Comparison of ENCODE assay signal across 18 cellular contexts in genomic region chr7:140723002-140723401, GRCh38. TPM values are rescaled to one million over a fixed set of nuclear protein-coding genes. Genes with fewer than 3 reads are reported as not detected.
DNase-seq lines count a peak whose midpoint lies in the region; ATAC-seq and TF ChIP-seq lines count a peak whose summit lies in the region.
"Had no signal": no experiment of that assay in that cellular context is flagged by ENCODE, and none has a peak within 500 bp of the region (broad histone marks: within the 10 kb centered on the region; RNA-seq: fewer than 3 reads in every experiment).

No MANE protein-coding gene starts in this region.

- H3K27me3 ChIP-seq in aorta (ENCODE audit: control insufficient read depth in 1 of 2, insufficient read depth in 2 of 2, low read length in 1 of 2): no peaks in the 10 kb centered on the region
- H3K27me3 ChIP-seq: colonic mucosa, neutrophil had no signal

- CTCF ChIA-PET in T-cell (lab: Charles Lee): interaction anchor here (0.6 to 1.5 kb wide), 5 partner anchors 27 to 720 kb away, joined by 3 to 5 read pairs (median 4); partner anchors contain the start of gene NDUFB2 (in 1 of the 2)
- CTCF ChIA-PET in activated naive CD4-positive, alpha-beta T cell treated with anti-CD3 and anti-CD28 coated beads for 36 hours (lab: Charles Lee): interaction anchor here (0.6 to 1.7 kb wide), 2 partner anchors 20 to 88 kb away, joined by 4 to 9 read pairs; no protein-coding TSS in a partner anchor

- peak overlapping the region; percentile 92 to 94 for H3K27ac Mint-ChIP-seq in T-cell
- H3K27ac Mint-ChIP-seq in activated naive CD4-positive, alpha-beta T cell treated with anti-CD3 and anti-CD28 coated beads for 36 hours: no peak overlapping the region

- intact Hi-C loops in activated naive CD4-positive, alpha-beta T cell treated with anti-CD3 and anti-CD28 coated beads for 36 hours (cut with micrococcal nuclease): loop anchor here (1.0 to 10.0 kb wide), 7 partner anchors 27 to 832 kb away; partner anchors contain the start of genes AGK, MKRN1 and NDUFB2
- intact Hi-C loops in aorta (cut with DNase I): no loop called here

- peaks cover 8% of the 10 kb centered on the region for H3K36me3 Mint-ChIP-seq in T-cell
- H3K36me3 Mint-ChIP-seq in activated naive CD4-positive, alpha-beta T cell treated with anti-CD3 and anti-CD28 coated beads for 36 hours (ENCODE audit: low read depth): no peaks in the 10 kb centered on the region

- peak overlapping the region in 1 of 3 donors; percentile 44 for H3K4me3 Mint-ChIP-seq in T-cell
- H3K4me3 Mint-ChIP-seq in activated naive CD4-positive, alpha-beta T cell treated with anti-CD3 and anti-CD28 coated beads for 36 hours: no peak overlapping the region

- POLR2A ChIA-PET in T-cell (lab: Charles Lee): interaction anchor here in 1 of 2 donors (0.6 kb wide), 1 partner anchor 44 kb away, joined by 3 read pairs; no protein-coding TSS in a partner anchor

- H3K4me1 ChIP-seq in aorta (ENCODE audit: control insufficient read depth in 1 of 2, insufficient read depth in 2 of 2, low read length in 2 of 2): no peaks in the 10 kb centered on the region
- H3K4me1 ChIP-seq: colonic mucosa had no signal

- peaks cover 0 to 3% of the 10 kb centered on the region in 2 donors for H3K36me3 ChIP-seq in aorta (ENCODE audit: control insufficient read depth in 1 of 2, insufficient read depth in 2 of 2, low read length in 1 of 2)
- H3K36me3 ChIP-seq: colonic mucosa, WERI-Rb-1 had no signal

- H3K9me3 Mint-ChIP-seq in T-cell: no peaks in the 10 kb centered on the region
- H3K9me3 Mint-ChIP-seq in activated naive CD4-positive, alpha-beta T cell treated with anti-CD3 and anti-CD28 coated beads for 36 hours: no peaks in the 10 kb centered on the region

- H3K27me3 Mint-ChIP-seq in T-cell: no peaks in the 10 kb centered on the region
- H3K27me3 Mint-ChIP-seq in activated naive CD4-positive, alpha-beta T cell treated with anti-CD3 and anti-CD28 coated beads for 36 hours (ENCODE audit: low read depth): no peaks in the 10 kb centered on the region

- no peaks in the 10 kb centered on the region for H3K9me3 ChIP-seq in aorta (ENCODE audit: control insufficient read depth, low read length)
- H3K9me3 ChIP-seq: colonic mucosa, neutrophil had no signal

- no peak overlapping the region for H3K27ac ChIP-seq in aorta (ENCODE audit: low read depth in 1 of 2, low read length in 2 of 2)
- H3K27ac ChIP-seq: colonic mucosa, neutrophil, PC-9, WERI-Rb-1 had no signal

- peaks cover 19 to 26% (median 24%) of the 10 kb centered on the region in 3 donors for H3K4me1 Mint-ChIP-seq in T-cell
- H3K4me1 Mint-ChIP-seq in activated naive CD4-positive, alpha-beta T cell treated with anti-CD3 and anti-CD28 coated beads for 36 hours (ENCODE audit: low read depth): peaks cover 18% of the 10 kb centered on the region

- WGBS in aorta, 2 donors: 95 to 99% methylated on average over 6 of the region's 6 CpGs

- in situ Hi-C loops in GM13977 (cut with MboI; ENCODE audit: low pct_unique_long_range_greater_than_20kb, low sequenced_read_pairs, unreplicated experiment) (no loop called here), G401 (cut with HindIII; ENCODE audit: low sequenced_read_pairs) (no loop called here)

- H3K4me3 ChIP-seq in aorta (ENCODE audit: low read length in 2 of 2): no peak overlapping the region
- H3K4me3 ChIP-seq: colonic mucosa, PC-9 had no signal

- DNase-seq in T-cell (peak in 33 of 34 experiments; percentile 23 to 81 (median 57)), GM13977 (ENCODE audit: low spot score) (no peak), aorta (no peak), G401 (ENCODE audit: low spot score) (no peak)
- DNase-seq in activated CD4-positive, alpha-beta T cell treated with anti-CD3 and anti-CD28 coated beads, Interleukin-2, amount 50 U/mL, for 48 hours: peak; percentile 12 to 33
- peak; percentile 80 for DNase-seq in activated naive CD4-positive, alpha-beta T cell treated with anti-CD3 and anti-CD28 coated beads for 36 hours
- DNase-seq in stimulated activated CD4-positive, alpha-beta T cell treated with anti-CD3 and anti-CD28 coated beads, Interleukin-15, amount 100 ng/mL, for 48 hours (ENCODE audit: low read depth in 2 of 2): peak; percentile 16 to 33
- DNase-seq: amygdala, colonic mucosa, EL, HCEC 1CT, mesendoderm, NCI-H748 treated with DMSO at 0.1 percent for 48 hours, right cardiac atrium, WERI-Rb-1 had no signal

- ATAC-seq in T-cell (replicated peaks in 1 of 4): peak; percentile 94 to 99 (median 98)
- ATAC-seq in GM19324 (IDR thresholded peaks at IDR 0.05; ENCODE audit: low FRiP score, unreplicated experiment): no peak
- ATAC-seq in aorta (ENCODE audit: low FRiP score): no peak
- ATAC-seq: right cardiac atrium had no signal

- no peak for TF ChIP-seq CTCF in GM13977 (IDR thresholded peaks at IDR 0.05; ENCODE audit: extremely low read depth, insufficient read depth, missing control alignments)

RNA-seq across cellular contexts. Expression of gene NDUFB2, which starts 26.5 kb away (rescaled TPM):
- 100 to 1,000 TPM in 3 of 5 donors, 10 to 100 TPM in 2; 97.2 to 110 (median 103) TPM for total RNA-seq in T-cell
- total RNA-seq in activated naive CD4-positive, alpha-beta T cell treated with anti-CD3 and anti-CD28 coated beads for 36 hours: 100 to 1,000 TPM; 167 to 179 TPM
- total RNA-seq in aorta: 100 to 1,000 TPM; 106 to 124 TPM
- 100 to 1,000 TPM; 227 to 615 TPM for polyA plus RNA-seq in aorta
- 240 and 476 TPM in 2 replicates for total RNA-seq in G401 (2014; rRNA removed; shearing (Covaris generic))

RNA-seq across cellular contexts. Expression of gene ADCK2, which starts 50.3 kb away (rescaled TPM):
- total RNA-seq in T-cell (10 to 100 TPM; 16.3 to 23.3 (median 20.2) TPM), aorta (10 to 100 TPM; 12.9 to 15.8 TPM)
- 10 to 100 TPM; 22.1 TPM for total RNA-seq in activated naive CD4-positive, alpha-beta T cell treated with anti-CD3 and anti-CD28 coated beads for 36 hours
- 10 to 100 TPM; 10.9 to 14.9 TPM for polyA plus RNA-seq in aorta
- total RNA-seq in G401 (2014; rRNA removed; shearing (Covaris generic)): 22.3 and 26.3 TPM in 2 replicates

Comparison
In these comparisons a context has a peak if more than half of its experiments do, and no peak if none do; other contexts are left out.
1. ATAC-seq: peak in T-cell (4 of 4); none in GM19324 (single experiment) and aorta (single experiment).
2. DNase-seq: peak in T-cell (33 of 34), activated CD4-positive, alpha-beta T cell treated with anti-CD3 and anti-CD28 coated beads, Interleukin-2, amount 50 U/mL, for 48 hours (2 of 2), activated naive CD4-positive, alpha-beta T cell treated with anti-CD3 and anti-CD28 coated beads for 36 hours (single experiment) and stimulated activated CD4-positive, alpha-beta T cell treated with anti-CD3 and anti-CD28 coated beads, Interleukin-15, amount 100 ng/mL, for 48 hours (2 of 2); none in GM13977 (single experiment), aorta (0 of 2) and G401 (single experiment).